ENCODE assay signal across 8 cellular contexts in the genomic region with DNA sequence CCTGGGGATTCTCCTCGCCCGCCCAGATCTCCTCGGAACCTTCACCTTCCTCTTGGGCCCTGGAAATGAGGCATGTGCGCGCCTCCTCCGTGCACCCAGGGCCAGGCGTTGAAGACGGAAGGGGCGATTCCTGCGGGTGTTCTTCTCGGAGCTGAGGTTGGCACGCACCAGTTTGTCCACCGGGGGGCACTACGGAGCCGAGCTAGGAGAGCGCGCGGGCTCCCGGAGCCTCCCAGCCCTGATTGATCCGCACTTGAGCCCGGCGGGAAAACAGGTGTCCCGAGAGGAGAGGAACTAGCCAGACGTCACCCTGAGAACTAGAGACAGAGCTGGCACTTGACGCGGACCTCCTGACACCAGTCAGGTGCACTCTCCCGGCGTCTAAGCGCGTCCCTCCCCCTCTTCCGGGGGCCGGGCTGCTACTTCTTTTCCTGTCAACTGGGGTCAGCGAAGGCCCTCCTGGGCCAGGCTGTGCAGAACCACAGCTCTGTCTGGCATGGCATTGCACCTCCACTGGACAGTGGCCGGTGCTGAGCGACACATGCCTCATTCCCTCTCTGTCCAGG. TPM values are rescaled to one million over a fixed set of nuclear protein-coding genes. Genes with fewer than 3 reads are reported as not detected.
DNase-seq lines count a peak whose midpoint lies in the region; ATAC-seq, FAIRE-seq and TF ChIP-seq lines count a peak whose summit lies in the region.

No MANE protein-coding gene starts in this region.

- H3K9me3 ChIP-seq in OCI-LY7 (ENCODE audit: low read length): no peaks in the 10 kb centered on the region
- no peaks in the 10 kb centered on the region for H3K9me3 ChIP-seq in esophagus muscularis mucosa
- no peaks in the 10 kb centered on the region for H3K9me3 ChIP-seq in naive thymus-derived CD4-positive, alpha-beta T cell (ENCODE audit: control insufficient read depth in 2 of 3, low read length in 3 of 3)

- DNase-seq in AG20443 (ENCODE audit: low spot score) (peak; percentile 90), GM19239 (ENCODE audit: insufficient read length, low spot score) (peak; percentile 71), OCI-LY7 (ENCODE audit: low spot score) (peak; percentile 82), activated T-cell treated with anti-CD3 and anti-CD28 coated beads for 48 hours (ENCODE audit: low read depth) (peak; percentile 76), esophagus muscularis mucosa (ENCODE audit: extremely low spot score) (no peak)
- peak; percentile 48 to 83 (median 65) for DNase-seq in naive thymus-derived CD4-positive, alpha-beta T cell
- peak; percentile 59 to 69 for DNase-seq in stimulated activated CD8-positive, alpha-beta memory T cell treated with anti-CD3 and anti-CD28 coated beads, Interleukin-7, amount 100 ng/mL, for 48 hours (ENCODE audit: extremely low read depth in 1 of 2, low read depth in 1 of 2)

- POLR2A ChIA-PET in OCI-LY7 (lab: Charles Lee): interaction anchor here (0.6 to 1.0 kb wide), 5 partner anchors 39 to 469 kb away, joined by 3 read pairs; a partner anchor contains a TSS
- POLR2A ChIA-PET in naive thymus-derived CD4-positive, alpha-beta T cell (lab: Charles Lee): no interaction called here

- peak; percentile 89 for TF ChIP-seq CTCF in OCI-LY7 (conservative IDR thresholded peaks at IDR 0.05; ENCODE audit: low read length)
- TF ChIP-seq CTCF in esophagus muscularis mucosa (IDR thresholded peaks at IDR 0.05): peak; percentile 81 to 87 (median 82)

- H3K36me3 Mint-ChIP-seq in naive thymus-derived CD4-positive, alpha-beta T cell: no peaks in the 10 kb centered on the region

- no peak for TF ChIP-seq POLR2A in esophagus muscularis mucosa (IDR thresholded peaks at IDR 0.05; ENCODE audit: low read depth)

- BruUV-seq in OCI-LY7 (replicated peaks; lab: Mats Ljungman, UMichigan): no TSS peak

- H3K79me2 ChIP-seq in OCI-LY7 (ENCODE audit: insufficient read depth, low read depth, low read length): no peaks in the 10 kb centered on the region

- TF ChIP-seq RAD21 in Ishikawa (IDR thresholded peaks at IDR 0.05; ENCODE audit: low read depth): peak; percentile 80

- peak overlapping the region; percentile 98 for H2AFZ ChIP-seq in OCI-LY7 (ENCODE audit: low read length)

- no peaks in the 10 kb centered on the region for H3K9me2 ChIP-seq in OCI-LY7 (ENCODE audit: insufficient read depth, low read length)

- H3K9me3 Mint-ChIP-seq in naive thymus-derived CD4-positive, alpha-beta T cell: no peaks in the 10 kb centered on the region

- TF ChIP-seq EP300 in Ishikawa (IDR thresholded peaks at IDR 0.05; ENCODE audit: borderline replicate concordance) (0 out of 2 replicates have a peak, but pooled peaks have one; percentile 9), esophagus muscularis mucosa (IDR thresholded peaks at IDR 0.05) (no peak)

- H3K27ac Mint-ChIP-seq in naive thymus-derived CD4-positive, alpha-beta T cell: peak overlapping the region in 4 of 9 donors; percentile 18 to 75 (median 52)

- H3K4me1 ChIP-seq in OCI-LY7 (ENCODE audit: insufficient read depth, low read length, poor library complexity, severe bottlenecking) (peaks cover 14% of the 10 kb centered on the region), esophagus muscularis mucosa (peaks cover 8 to 11% (median 11%) of the 10 kb centered on the region in 4 donors)
- peaks cover 0 to 4% of the 10 kb centered on the region in 2 donors for H3K4me1 ChIP-seq in naive thymus-derived CD4-positive, alpha-beta T cell (ENCODE audit: control insufficient read depth in 2 of 2, insufficient read depth in 2 of 2, low read length in 2 of 2)

- peak overlapping the region; percentile 95 for H3K4me2 ChIP-seq in OCI-LY7 (ENCODE audit: low read length)

- peak; percentile 95 for FAIRE-seq in GM19239 (lab: Jason Lieb, UNC)

- H3K4me3 ChIP-seq in OCI-LY7 (ENCODE audit: low read depth, low read length, poor library complexity, severe bottlenecking) (peak overlapping the region; percentile 62), esophagus muscularis mucosa (peak overlapping the region; percentile 40 to 58 (median 46))
- H3K4me3 ChIP-seq in naive thymus-derived CD4-positive, alpha-beta T cell (ENCODE audit: low read length): peak overlapping the region; percentile 75

- peaks cover 0 to 14% (median 12%) of the 10 kb centered on the region in 7 donors for H3K4me1 Mint-ChIP-seq in naive thymus-derived CD4-positive, alpha-beta T cell

- CTCF ChIA-PET in OCI-LY7 (lab: Charles Lee; ENCODE audit: unreplicated experiment): interaction anchor here (0.9 to 3.5 kb wide), 3 partner anchors 27 to 154 kb away, joined by 3 to 23 read pairs (median 3); no protein-coding TSS in a partner anchor
- CTCF ChIA-PET in naive thymus-derived CD4-positive, alpha-beta T cell (lab: Charles Lee): interaction anchor here (0.6 to 1.7 kb wide), 8 partner anchors 9 to 710 kb away, joined by 3 to 9 read pairs (median 6); no protein-coding TSS in a partner anchor

- H3K36me3 ChIP-seq in OCI-LY7 (ENCODE audit: insufficient read depth, low read length) (no peaks in the 10 kb centered on the region), esophagus muscularis mucosa (no peaks in the 10 kb centered on the region)
- no peaks in the 10 kb centered on the region for H3K36me3 ChIP-seq in naive thymus-derived CD4-positive, alpha-beta T cell (ENCODE audit: control insufficient read depth in 2 of 3, insufficient read depth in 3 of 3, low read length in 3 of 3)

- intact Hi-C loops in OCI-LY7 (cut with micrococcal nuclease; ENCODE audit: unreplicated experiment) (loop anchor here (1.0 kb wide), 1 partner anchor 155 kb away; no protein-coding TSS in a partner anchor), esophagus muscularis mucosa (cut with DNase I) (loop anchor here (2.0 to 5.0 kb wide), 2 partner anchors 28 to 153 kb away; no protein-coding TSS in a partner anchor)
- intact Hi-C loops in naive thymus-derived CD4-positive, alpha-beta T cell (cut with micrococcal nuclease): loop anchor here (1.0 kb wide), 2 partner anchors 28 to 155 kb away; no protein-coding TSS in a partner anchor

- 6% methylated on average over 6 of the region's 35 CpGs for WGBS in esophagus muscularis mucosa

- H3K4me3 Mint-ChIP-seq in naive thymus-derived CD4-positive, alpha-beta T cell: peak overlapping the region; percentile 84 to 90 (median 88)

- no peaks in the 10 kb centered on the region for H3K27me3 ChIP-seq in esophagus muscularis mucosa
- H3K27me3 ChIP-seq in naive thymus-derived CD4-positive, alpha-beta T cell (ENCODE audit: control insufficient read depth in 2 of 2, insufficient read depth in 2 of 2, low read length in 2 of 2): no peaks in the 10 kb centered on the region

- H3K27me3 Mint-ChIP-seq in naive thymus-derived CD4-positive, alpha-beta T cell: peaks cover 0 to 8% (median 0%) of the 10 kb centered on the region in 5 donors

- ATAC-seq in naive thymus-derived CD4-positive, alpha-beta T cell: peak; percentile 96

- H4K20me1 ChIP-seq in OCI-LY7 (ENCODE audit: insufficient read depth, low read length): no peaks in the 10 kb centered on the region

- H3K27ac ChIP-seq in OCI-LY7 (ENCODE audit: low read depth, low read length, poor library complexity, severe bottlenecking) (no peak overlapping the region), esophagus muscularis mucosa (replicated peaks in 1 of 4) (no peak overlapping the region)
- H3K27ac ChIP-seq in naive thymus-derived CD4-positive, alpha-beta T cell (ENCODE audit: low read depth, low read length): no peak overlapping the region

TF ChIP-seq in Ishikawa, 13 proteins besides CTCF, POLR2A, EP300 and RAD21:
- TF ChIP-seq TCF12 (IDR thresholded peaks at IDR 0.05; ENCODE audit: low read depth) (peak; percentile 41; the same call in 1 of the 2 replicates), NFIC (IDR thresholded peaks at IDR 0.05) (peak; percentile 24; the same call in 1 of the 2 replicates), CREB1 (IDR thresholded peaks at IDR 0.05; ENCODE audit: low read depth) (no peak), TEAD4 (IDR thresholded peaks at IDR 0.05) (peak; percentile 16; the same call in 1 of the 2 replicates), CEBPB (IDR thresholded peaks at IDR 0.05) (no peak)
- TF ChIP-seq, protein P1, sequence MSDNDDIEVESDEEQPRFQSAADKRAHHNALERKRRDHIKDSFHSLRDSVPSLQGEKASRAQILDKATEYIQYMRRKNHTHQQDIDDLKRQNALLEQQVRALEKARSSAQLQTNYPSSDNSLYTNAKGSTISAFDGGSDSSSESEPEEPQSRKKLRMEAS (IDR thresholded peaks at IDR 0.05): peak; percentile 63
- TF ChIP-seq, protein P2, sequence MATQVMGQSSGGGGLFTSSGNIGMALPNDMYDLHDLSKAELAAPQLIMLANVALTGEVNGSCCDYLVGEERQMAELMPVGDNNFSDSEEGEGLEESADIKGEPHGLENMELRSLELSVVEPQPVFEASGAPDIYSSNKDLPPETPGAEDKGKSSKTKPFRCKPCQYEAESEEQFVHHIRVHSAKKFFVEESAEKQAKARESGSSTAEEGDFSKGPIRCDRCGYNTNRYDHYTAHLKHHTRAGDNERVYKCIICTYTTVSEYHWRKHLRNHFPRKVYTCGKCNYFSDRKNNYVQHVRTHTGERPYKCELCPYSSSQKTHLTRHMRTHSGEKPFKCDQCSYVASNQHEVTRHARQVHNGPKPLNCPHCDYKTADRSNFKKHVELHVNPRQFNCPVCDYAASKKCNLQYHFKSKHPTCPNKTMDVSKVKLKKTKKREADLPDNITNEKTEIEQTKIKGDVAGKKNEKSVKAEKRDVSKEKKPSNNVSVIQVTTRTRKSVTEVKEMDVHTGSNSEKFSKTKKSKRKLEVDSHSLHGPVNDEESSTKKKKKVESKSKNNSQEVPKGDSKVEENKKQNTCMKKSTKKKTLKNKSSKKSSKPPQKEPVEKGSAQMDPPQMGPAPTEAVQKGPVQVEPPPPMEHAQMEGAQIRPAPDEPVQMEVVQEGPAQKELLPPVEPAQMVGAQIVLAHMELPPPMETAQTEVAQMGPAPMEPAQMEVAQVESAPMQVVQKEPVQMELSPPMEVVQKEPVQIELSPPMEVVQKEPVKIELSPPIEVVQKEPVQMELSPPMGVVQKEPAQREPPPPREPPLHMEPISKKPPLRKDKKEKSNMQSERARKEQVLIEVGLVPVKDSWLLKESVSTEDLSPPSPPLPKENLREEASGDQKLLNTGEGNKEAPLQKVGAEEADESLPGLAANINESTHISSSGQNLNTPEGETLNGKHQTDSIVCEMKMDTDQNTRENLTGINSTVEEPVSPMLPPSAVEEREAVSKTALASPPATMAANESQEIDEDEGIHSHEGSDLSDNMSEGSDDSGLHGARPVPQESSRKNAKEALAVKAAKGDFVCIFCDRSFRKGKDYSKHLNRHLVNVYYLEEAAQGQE (IDR thresholded peaks at IDR 0.05; ENCODE audit: low read depth): peak; percentile 28; the same call in 1 of the 2 replicates
TF ChIP-seq in Ishikawa: peak in this region for 5.

RNA-seq across cellular contexts. Expression of a gene that starts 18.3 kb away (rescaled TPM):
- 0.82 and 3.5 TPM in 2 replicates for total RNA-seq in OCI-LY7 (2014; rRNA removed; shearing (Covaris generic))
- total RNA-seq in OCI-LY7 (2022) (8.6 and 11.1 TPM in 2 replicates), esophagus muscularis mucosa (1 to 10 TPM; 1.7 to 4.0 (median 2.8) TPM)
- total RNA-seq in naive thymus-derived CD4-positive, alpha-beta T cell: 1 to 10 TPM in 1 of 5 experiments, under 1 TPM in 2, not detected in 2; 0.22 to 2.7 (median 0.34) TPM
- not detected for polyA plus RNA-seq in naive thymus-derived CD4-positive, alpha-beta T cell

RNA-seq across cellular contexts. Expression of a gene that starts 21.8 kb away (rescaled TPM):
- total RNA-seq in OCI-LY7 (2014; rRNA removed; shearing (Covaris generic)): not detected in 2 replicates
- total RNA-seq in OCI-LY7 (2022) (not detected in 2 replicates), esophagus muscularis mucosa (10 to 100 TPM; 14.6 to 38.6 (median 29.8) TPM)
- total RNA-seq in naive thymus-derived CD4-positive, alpha-beta T cell: under 1 TPM in 1 of 5 experiments, not detected in 4; 0.67 TPM
- not detected for polyA plus RNA-seq in naive thymus-derived CD4-positive, alpha-beta T cell

Comparison
In these comparisons a context has a peak if more than half of its experiments do, and no peak if none do; other contexts are left out.
1. RNA of a gene that starts 21.8 kb away (total RNA-seq): 14.6 to 38.6 TPM in esophagus muscularis mucosa; not detected in OCI-LY7 and 0.67 TPM in naive thymus-derived CD4-positive, alpha-beta T cell; every median in the first group is over 4 times any median in the second.
2. Peak in every context shown above with its lines, with median percentiles within 50 percentile points of each other: H3K4me3 ChIP-seq.